8 cellular contexts compared by ENCODE assay signal in the genomic region with DNA sequence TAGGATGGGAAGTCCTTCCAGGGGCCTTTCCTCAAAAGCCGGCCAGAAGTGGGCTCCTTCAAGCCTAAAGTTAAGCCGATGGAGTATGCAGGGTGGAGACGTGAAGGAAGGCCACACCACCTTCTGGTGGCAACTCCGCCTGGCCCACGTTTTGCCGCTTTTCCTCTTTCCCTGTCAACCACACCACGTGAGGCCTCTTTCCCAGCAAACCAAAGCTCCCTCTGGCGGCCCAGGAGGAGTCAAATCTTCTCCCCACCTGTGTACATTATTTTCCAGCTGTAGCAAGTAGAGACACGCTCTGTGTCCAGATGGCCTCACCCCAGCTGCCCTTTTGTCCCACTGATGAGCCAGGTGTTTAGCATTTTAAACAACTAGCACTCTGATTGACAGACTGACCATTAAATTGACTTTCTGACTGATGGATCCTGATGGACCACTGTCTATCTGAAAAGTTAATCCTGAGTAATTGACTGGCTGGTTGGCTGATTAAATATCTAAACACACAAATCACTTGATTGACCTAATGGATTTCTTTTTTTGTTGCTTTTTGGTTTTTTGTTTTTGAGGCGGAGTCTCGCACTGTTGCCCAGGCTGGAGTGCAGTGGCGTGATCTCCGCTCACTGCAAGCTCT. TPM values are rescaled to one million over a fixed set of nuclear protein-coding genes. Genes with fewer than 3 reads are reported as not detected.
DNase-seq lines count a peak whose midpoint lies in the region; ATAC-seq, FAIRE-seq and TF ChIP-seq lines count a peak whose summit lies in the region.

No MANE protein-coding gene starts in this region.

- no peak for DNase-seq in D721Med (ENCODE audit: insufficient read length, low spot score)
- no peak for DNase-seq in T-helper 17 cell
- DNase-seq in left ventricle myocardium inferior, result peak; percentile 30
- peak; percentile 33 for DNase-seq in superior temporal gyrus (ENCODE audit: extremely low spot score)
- DNase-seq in activated effector memory CD4-positive, alpha-beta T cell treated with Interleukin-2 at 50 U/mL for 16 hours, result no peak
- no peak for DNase-seq in NCI-H1436 treated with DMSO at 0.1 percent for 48 hours (lab: John Stamatoyannopoulos, UW)
- DNase-seq in GM13976 (ENCODE audit: low spot score), result no peak

- FAIRE-seq in D721Med (lab: Jason Lieb, UNC), result no peak

- H3K9me3 ChIP-seq in T-helper 17 cell (ENCODE audit: control insufficient read depth, low read length, poor library complexity, severe bottlenecking), result no peaks in the 10 kb centered on the region
- H3K9me3 ChIP-seq in left ventricle myocardium inferior (replicated peaks), result no peaks in the 10 kb centered on the region

- ATAC-seq in T-helper 17 cell, result no peak

- peak overlapping the region; percentile 81 for H3K4me3 Mint-ChIP-seq in T-helper 17 cell

- H3K27ac ChIP-seq in KMS-11, result no peak overlapping the region
- no peak overlapping the region for H3K27ac ChIP-seq in left ventricle myocardium inferior (replicated peaks)

- H4K20me1 ChIP-seq in KMS-11 (ENCODE audit: insufficient read depth), result no peaks in the 10 kb centered on the region

- no peak overlapping the region for H3K4me3 ChIP-seq in KMS-11 (IDR thresholded peaks at IDR 0.05; ENCODE audit: insufficient read depth, low read depth, low read length)
- H3K4me3 ChIP-seq in left ventricle myocardium inferior, result no peak overlapping the region

- no peaks in the 10 kb centered on the region for H3K79me2 ChIP-seq in KMS-11 (ENCODE audit: insufficient read depth, low read depth)

- H3K4me1 Mint-ChIP-seq in T-helper 17 cell, result peaks cover 50% of the 10 kb centered on the region

- no peaks in the 10 kb centered on the region for H3K27me3 Mint-ChIP-seq in T-helper 17 cell

- TF ChIP-seq CTCF in D721Med (IDR thresholded peaks at IDR 0.05; ENCODE audit: insufficient read depth, missing control alignments), result peak; percentile 45
- 0 out of 2 replicates have a peak, but pooled peaks have one; percentile 25 for TF ChIP-seq CTCF in KMS-11 (conservative IDR thresholded peaks at IDR 0.05; ENCODE audit: low read depth, low read length)
- TF ChIP-seq CTCF in left ventricle myocardium inferior (IDR thresholded peaks at IDR 0.05; ENCODE audit: borderline replicate concordance), result peak; percentile 66
- TF ChIP-seq CTCF in GM13976 (IDR thresholded peaks at IDR 0.05; ENCODE audit: borderline replicate concordance, control extremely low read depth, extremely low read depth, insufficient read depth, missing control alignments), result no peak

- H3K36me3 ChIP-seq in KMS-11 (ENCODE audit: insufficient read depth), result no peaks in the 10 kb centered on the region
- H3K36me3 ChIP-seq in left ventricle myocardium inferior, result no peaks in the 10 kb centered on the region

- H2AFZ ChIP-seq in KMS-11 (ENCODE audit: low read depth), result no peak overlapping the region

- H3K4me2 ChIP-seq in KMS-11, result no peak overlapping the region

- in situ Hi-C loops in GM13976 (cut with MboI; ENCODE audit: low sequenced_read_pairs, unreplicated experiment), result loop anchor here (5.0 to 10.0 kb wide), 2 partner anchors 144 to 246 kb away; no protein-coding TSS in a partner anchor

- H3K27me3 ChIP-seq in KMS-11 (ENCODE audit: insufficient read depth, low read depth), result no peaks in the 10 kb centered on the region
- no peaks in the 10 kb centered on the region for H3K27me3 ChIP-seq in left ventricle myocardium inferior (ENCODE audit: low read depth)

- intact Hi-C loops in left ventricle myocardium inferior (cut with micrococcal nuclease), result no loop called here

- H3K9ac ChIP-seq in KMS-11, result no peak overlapping the region

- peaks cover 2% of the 10 kb centered on the region for H3K36me3 Mint-ChIP-seq in T-helper 17 cell (ENCODE audit: low read depth)

- no peak overlapping the region for H3K27ac Mint-ChIP-seq in T-helper 17 cell

- H3K4me1 ChIP-seq in KMS-11 (ENCODE audit: low read depth, poor library complexity, severe bottlenecking) (peaks cover 37% of the 10 kb centered on the region), left ventricle myocardium inferior (peaks cover 21% of the 10 kb centered on the region)

RNA-seq across cellular contexts. Expression of a gene that starts 59.6 kb away (rescaled TPM):
- total RNA-seq in T-helper 17 cell (10 to 100 TPM; 51.6 to 54.0 TPM), left ventricle myocardium inferior (116 TPM)

Comparison
In these comparisons a context has a peak if more than half of its experiments do, and no peak if none do; other contexts are left out.
1. DNase-seq: peak in left ventricle myocardium inferior (single experiment) and superior temporal gyrus (single experiment); none in D721Med (single experiment), T-helper 17 cell (0 of 3), activated effector memory CD4-positive, alpha-beta T cell treated with Interleukin-2 at 50 U/mL for 16 hours (single experiment), NCI-H1436 treated with DMSO at 0.1 percent for 48 hours (single experiment) and GM13976 (single experiment).